In the genomic region with DNA sequence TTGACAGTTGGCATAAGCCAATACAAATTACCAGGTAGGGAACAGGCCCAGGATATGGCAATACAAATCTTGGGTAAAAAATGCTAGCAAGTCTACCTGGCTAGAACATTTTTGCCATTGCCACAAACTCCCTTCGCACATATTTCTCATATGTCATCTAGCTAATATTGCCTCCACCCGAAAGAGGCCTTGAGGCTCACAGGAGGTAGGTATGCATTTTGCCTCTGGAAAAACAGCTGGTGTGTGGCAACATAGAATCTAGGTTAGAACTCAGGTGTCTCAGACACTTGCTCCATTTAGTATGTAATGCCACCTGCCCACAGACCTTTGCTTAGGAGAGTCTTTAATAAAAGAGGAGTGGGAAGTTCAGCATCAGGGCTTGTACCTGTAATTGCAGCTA, we compare ENCODE assay signal across 23 cellular contexts.
"Had no signal": no experiment of that assay in that cellular context is flagged by ENCODE, and none has a peak within 500 bp of the region (broad histone marks: within the 10 kb centered on the region; RNA-seq: fewer than 3 reads in every experiment).

No MANE protein-coding gene starts in this region.

- H3K4me3 Mint-ChIP-seq: dendritic cell treated with granulocyte-macrophage colony-stimulating factor and Interleukin-4, amounts not matched to agents 40 ng/mL and 50 ng/mL, for 4 days; effector memory CD8-positive, alpha-beta T cell; endodermal cell had no signal

- DNase-seq: colonic mucosa; cortex of kidney; dermis blood vessel endothelial cell; dorsolateral prefrontal cortex; effector CD4-positive, alpha-beta T cell; effector CD8-positive, alpha-beta T cell; effector memory CD4-positive, alpha-beta T cell; effector memory CD8-positive, alpha-beta T cell; endodermal cell; erythroblast; esophagus squamous epithelium; foreskin fibroblast; foreskin keratinocyte; foreskin melanocyte; gastrocnemius medialis; glutamatergic neuron; head of caudate nucleus; heart left ventricle; heart right ventricle had no signal

- H3K27ac ChIP-seq: colonic mucosa, coronary artery, dorsolateral prefrontal cortex, epithelial cell of prostate, esophagus squamous epithelium, foreskin keratinocyte, gastrocnemius medialis, gastroesophageal sphincter, heart left ventricle, heart right ventricle had no signal

- H3K27ac Mint-ChIP-seq: dendritic cell treated with granulocyte-macrophage colony-stimulating factor and Interleukin-4, amounts not matched to agents 40 ng/mL and 50 ng/mL, for 4 days; effector memory CD8-positive, alpha-beta T cell; endodermal cell had no signal

- H3K27me3 ChIP-seq: colonic mucosa, dorsolateral prefrontal cortex, esophagus squamous epithelium, foreskin keratinocyte, gastrocnemius medialis, gastroesophageal sphincter, heart left ventricle, heart right ventricle had no signal

- H3K36me3 ChIP-seq: colonic mucosa, esophagus squamous epithelium, gastrocnemius medialis, gastroesophageal sphincter, heart left ventricle, heart right ventricle had no signal

- H3K4me1 ChIP-seq: colonic mucosa, esophagus squamous epithelium, foreskin keratinocyte, gastrocnemius medialis, gastroesophageal sphincter, heart left ventricle, heart right ventricle had no signal

- H3K9me3 ChIP-seq: colonic mucosa, esophagus squamous epithelium, gastrocnemius medialis, gastroesophageal sphincter had no signal

- H3K27me3 Mint-ChIP-seq: dendritic cell treated with granulocyte-macrophage colony-stimulating factor and Interleukin-4, amounts not matched to agents 40 ng/mL and 50 ng/mL, for 4 days; effector memory CD8-positive, alpha-beta T cell had no signal

- H3K4me3 ChIP-seq: colonic mucosa, coronary artery, dorsolateral prefrontal cortex, esophagus squamous epithelium, gastrocnemius medialis, gastroesophageal sphincter, heart left ventricle, heart right ventricle had no signal

- H3K9me3 Mint-ChIP-seq: dendritic cell treated with granulocyte-macrophage colony-stimulating factor and Interleukin-4, amounts not matched to agents 40 ng/mL and 50 ng/mL, for 4 days; effector memory CD8-positive, alpha-beta T cell; endodermal cell had no signal

- H3K4me1 Mint-ChIP-seq: endodermal cell had no signal
